Comparison of ENCODE assay signal across 12 cellular contexts in genomic region chr11:76233196-76233921, GRCh38. TPM values are rescaled to one million over a fixed set of nuclear protein-coding genes. Genes with fewer than 3 reads are reported as not detected.
DNase-seq lines count a peak whose midpoint lies in the region; ATAC-seq, FAIRE-seq and TF ChIP-seq lines count a peak whose summit lies in the region.
"Had no signal": no experiment of that assay in that cellular context is flagged by ENCODE, and none has a peak within 500 bp of the region (broad histone marks: within the 10 kb centered on the region; RNA-seq: fewer than 3 reads in every experiment).

No MANE protein-coding gene starts in this region.

- H3K27ac Mint-ChIP-seq in activated T-helper 2 cell treated with anti-CD3 and anti-CD28 coated beads, Interferon-gamma antibody, Interleukin-2, Interleukin-4, amounts not matched to agents 10 μg/mL and 5 μg/mL and 100 μg/mL, durations not matched to agents 14 hours and 24 hours and 36 hours: peak overlapping the region; percentile 5

- H3K27me3 ChIP-seq in heart right ventricle (no peaks in the 10 kb centered on the region), transverse colon (no peaks in the 10 kb centered on the region)

- no peaks in the 10 kb centered on the region for H3K36me3 Mint-ChIP-seq in activated T-helper 2 cell treated with anti-CD3 and anti-CD28 coated beads, Interferon-gamma antibody, Interleukin-2, Interleukin-4, amounts not matched to agents 10 μg/mL and 5 μg/mL and 100 μg/mL, durations not matched to agents 14 hours and 24 hours and 36 hours (ENCODE audit: low read depth)

- H3K9me3 ChIP-seq in heart right ventricle: no peaks in the 10 kb centered on the region
- no peaks in the 10 kb centered on the region for H3K9me3 ChIP-seq in transverse colon

- no peak for TF ChIP-seq EP300 in transverse colon (IDR thresholded peaks at IDR 0.05; ENCODE audit: low read depth)

- no peak for FAIRE-seq in frontal cortex (lab: Jason Lieb, UNC)
- FAIRE-seq: keratinocyte had no signal

- ATAC-seq in heart right ventricle: no peak

- in situ Hi-C loops in transverse colon (cut with MboI; ENCODE audit: low pct_ligation_motif_present in 1 of 4, low pct_unique_long_range_greater_than_20kb in 1 of 4, low sequenced_read_pairs in 3 of 4): no loop called here

- H3K4me3 ChIP-seq in heart right ventricle (no peak overlapping the region), transverse colon (no peak overlapping the region)

- peaks cover 22% of the 10 kb centered on the region for H3K27me3 Mint-ChIP-seq in activated T-helper 2 cell treated with anti-CD3 and anti-CD28 coated beads, Interferon-gamma antibody, Interleukin-2, Interleukin-4, amounts not matched to agents 10 μg/mL and 5 μg/mL and 100 μg/mL, durations not matched to agents 14 hours and 24 hours and 36 hours (ENCODE audit: low read depth)

- WGBS in heart right ventricle, 2 donors: 95 to 97% methylated on average over 9 of the region's 9 CpGs
- WGBS in transverse colon (ENCODE audit: low coverage in 1 of 2), 2 donors: 94% methylated on average over 9 of the region's 9 CpGs; no CpG with 5 or more reads in 1 of the 2 donors

- peak overlapping the region; percentile 45 for H3K4me3 Mint-ChIP-seq in activated T-helper 2 cell treated with anti-CD3 and anti-CD28 coated beads, Interferon-gamma antibody, Interleukin-2, Interleukin-4, amounts not matched to agents 10 μg/mL and 5 μg/mL and 100 μg/mL, durations not matched to agents 14 hours and 24 hours and 36 hours (ENCODE audit: low read depth)

- TF ChIP-seq CTCF in heart right ventricle (IDR thresholded peaks at IDR 0.05) (no peak), transverse colon (IDR thresholded peaks at IDR 0.05) (no peak)

- intact Hi-C loops in heart right ventricle (cut with DNase I) (no loop called here), cardiac septum (cut with DNase I) (loop anchor here (10.0 kb wide), 1 partner anchor 211 kb away; the partner anchor contains the start of gene EMSY), transverse colon (cut with DNase I; ENCODE audit: low total_unique reads) (no loop called here)
- intact Hi-C loops in activated T-helper 2 cell treated with anti-CD3 and anti-CD28 coated beads, Interferon-gamma antibody, Interleukin-2, Interleukin-4, amounts not matched to agents 10 μg/mL and 5 μg/mL and 100 μg/mL, durations not matched to agents 14 hours and 24 hours and 36 hours (cut with micrococcal nuclease): loop anchor here (10.0 kb wide), 3 partner anchors 419 to 551 kb away; partner anchors contain the start of genes LRRC32, TSKU and UVRAG

- TF ChIP-seq POLR2A in transverse colon (IDR thresholded peaks at IDR 0.05): no peak

- H3K27ac ChIP-seq in heart right ventricle (peak overlapping the region in 8 of 10 donors; percentile 68 to 91 (median 84)), transverse colon (peak overlapping the region in 3 of 4 donors; percentile 82 to 93 (median 83))

- peaks cover 52% of the 10 kb centered on the region for H3K4me1 Mint-ChIP-seq in activated T-helper 2 cell treated with anti-CD3 and anti-CD28 coated beads, Interferon-gamma antibody, Interleukin-2, Interleukin-4, amounts not matched to agents 10 μg/mL and 5 μg/mL and 100 μg/mL, durations not matched to agents 14 hours and 24 hours and 36 hours (ENCODE audit: low read depth)

- no peak for DNase-seq in heart right ventricle
- DNase-seq in cardiac septum (ENCODE audit: low spot score): no peak
- no peak for DNase-seq in activated T-helper 2 cell treated with anti-CD3 and anti-CD28 coated beads, Interferon-gamma antibody, Interleukin-2, Interleukin-4, amounts not matched to agents 10 μg/mL and 5 μg/mL and 100 μg/mL, durations not matched to agents 14 hours and 24 hours and 36 hours (ENCODE audit: low spot score)
- DNase-seq in left kidney (ENCODE audit: low read depth, low spot score): peak; percentile 55
- no peak for DNase-seq in transverse colon
- DNase-seq in SHP77 (lab: John Stamatoyannopoulos, UW): no peak
- no peak for DNase-seq in frontal cortex (ENCODE audit: low spot score in 2 of 2)
- DNase-seq in HK-2 (ENCODE audit: unreplicated experiment): no peak
- DNase-seq: activated CD4-positive, CD25-positive, alpha-beta regulatory T cell; NCI-H2029 had no signal

- peaks cover 4 to 27% (median 12%) of the 10 kb centered on the region in 9 donors for H3K4me1 ChIP-seq in heart right ventricle
- H3K4me1 ChIP-seq in transverse colon: peaks cover 4 to 27% (median 12%) of the 10 kb centered on the region in 4 donors

- no peaks in the 10 kb centered on the region for H3K9me3 Mint-ChIP-seq in activated T-helper 2 cell treated with anti-CD3 and anti-CD28 coated beads, Interferon-gamma antibody, Interleukin-2, Interleukin-4, amounts not matched to agents 10 μg/mL and 5 μg/mL and 100 μg/mL, durations not matched to agents 14 hours and 24 hours and 36 hours

- H3K36me3 ChIP-seq in heart right ventricle (no peaks in the 10 kb centered on the region), transverse colon (no peaks in the 10 kb centered on the region)

RNA-seq across cellular contexts. Expression of gene WNT11, which starts 27.1 kb away (rescaled TPM):
- total RNA-seq in heart right ventricle (10 to 100 TPM in 1 of 10 donors, 1 to 10 TPM in 9; 5.1 to 12.0 (median 8.1) TPM), cardiac septum (9.2 TPM), transverse colon (10 to 100 TPM in 2 of 4 donors, 1 to 10 TPM in 2; 2.4 to 14.6 (median 9.9) TPM), frontal cortex (5.7 TPM)
- 1 to 10 TPM; 5.3 to 6.7 TPM for polyA plus RNA-seq in heart right ventricle
- total RNA-seq in activated T-helper 2 cell treated with anti-CD3 and anti-CD28 coated beads, Interferon-gamma antibody, Interleukin-2, Interleukin-4, amounts not matched to agents 10 μg/mL and 5 μg/mL and 100 μg/mL, durations not matched to agents 14 hours and 24 hours and 36 hours: 0.91 TPM in 1 of 2 replicates, not detected in the other
- total RNA-seq: HT1080 had no signal
- polyA plus RNA-seq: keratinocyte had no signal

Comparison
In these comparisons a context has a peak if more than half of its experiments do, and no peak if none do; other contexts are left out.
1. intact Hi-C loops: an anchor here in cardiac septum (10.0 kb wide) and activated T-helper 2 cell treated with anti-CD3 and anti-CD28 coated beads, Interferon-gamma antibody, Interleukin-2, Interleukin-4, amounts not matched to agents 10 μg/mL and 5 μg/mL and 100 μg/mL, durations not matched to agents 14 hours and 24 hours and 36 hours (10.0 kb wide); none called in heart right ventricle and transverse colon.